In genomic region chr6:116969211-116969863, GRCh38 we compare ENCODE assay signal across 8 cellular contexts.
DNase-seq lines count a peak whose midpoint lies in the region; ATAC-seq and TF ChIP-seq lines count a peak whose summit lies in the region.

No MANE protein-coding gene starts in this region.

- CTCF ChIA-PET in Calu3 (lab: Charles Lee) (interaction anchor here (0.9 to 2.6 kb wide), 3 partner anchors 88 to 403 kb away, joined by 3 to 15 read pairs (median 3); no protein-coding TSS in a partner anchor), activated B cell treated with CpG ODN at 0.5 μM for 24 hours (lab: Charles Lee) (interaction anchor here (0.7 to 1.0 kb wide), 3 partner anchors 9 to 11 kb away, joined by 3 to 4 read pairs (median 3); no protein-coding TSS in a partner anchor)

- DNase-seq in Calu3 (peak; percentile 50), NCI-H2081 (lab: John Stamatoyannopoulos, UW) (peak; percentile 51 to 59), activated B cell treated with CpG ODN at 0.5 μM for 24 hours (no peak), iPS-NIHi11 (ENCODE audit: low spot score) (peak; percentile 69), thoracic aorta (ENCODE audit: low spot score) (no peak)

- H3K27ac ChIP-seq in thoracic aorta = no peak overlapping the region

- H3K4me3 ChIP-seq in thoracic aorta = no peak overlapping the region

- H3K9me3 ChIP-seq in thoracic aorta = no peaks in the 10 kb centered on the region

- H3K27me3 Mint-ChIP-seq in Calu3 (ENCODE audit: unreplicated experiment) = no peaks in the 10 kb centered on the region
- H3K27me3 Mint-ChIP-seq in activated B cell treated with CpG ODN at 0.5 μM for 24 hours = peaks cover 10% of the 10 kb centered on the region

- ATAC-seq in GM18870 (IDR thresholded peaks at IDR 0.05; ENCODE audit: unreplicated experiment) = peak; percentile 78
- ATAC-seq in HG03039 (IDR thresholded peaks at IDR 0.05; ENCODE audit: unreplicated experiment) = peak; percentile 74
- no peak for ATAC-seq in activated B cell treated with CpG ODN at 0.5 μM for 24 hours (ENCODE audit: low read depth)
- ATAC-seq in thoracic aorta (ENCODE audit: insufficient number of reproducible peaks, low FRiP score, low read depth) = peak; percentile 84
- ATAC-seq in esophagus mucosa = no peak

- no peaks in the 10 kb centered on the region for H3K9me3 Mint-ChIP-seq in Calu3 (ENCODE audit: low read depth, unreplicated experiment)
- no peaks in the 10 kb centered on the region for H3K9me3 Mint-ChIP-seq in activated B cell treated with CpG ODN at 0.5 μM for 24 hours

- POLR2A ChIA-PET in activated B cell treated with CpG ODN at 0.5 μM for 24 hours (lab: Charles Lee) = no interaction called here

- H3K27ac Mint-ChIP-seq in Calu3 (ENCODE audit: unreplicated experiment) = no peak overlapping the region
- H3K27ac Mint-ChIP-seq in activated B cell treated with CpG ODN at 0.5 μM for 24 hours = no peak overlapping the region

- intact Hi-C loops in Calu3 (cut with micrococcal nuclease; ENCODE audit: unreplicated experiment) (loop anchor here (1.0 to 2.0 kb wide), 2 partner anchors 88 to 189 kb away; no protein-coding TSS in a partner anchor), activated B cell treated with CpG ODN at 0.5 μM for 24 hours (cut with micrococcal nuclease) (loop anchor here (1.0 to 5.0 kb wide), 2 partner anchors 190 to 432 kb away; no protein-coding TSS in a partner anchor)

- H3K36me3 Mint-ChIP-seq in Calu3 (ENCODE audit: insufficient read depth, unreplicated experiment) (no peaks in the 10 kb centered on the region), activated B cell treated with CpG ODN at 0.5 μM for 24 hours (ENCODE audit: low read depth) (no peaks in the 10 kb centered on the region)

- TF ChIP-seq CTCF in Calu3 (IDR thresholded peaks at IDR 0.05; ENCODE audit: unreplicated experiment) = peak; percentile 28
- TF ChIP-seq CTCF in activated B cell treated with CpG ODN at 0.5 μM for 24 hours (IDR thresholded peaks at IDR 0.05) = peak; percentile 52
- peak; percentile 33 for TF ChIP-seq CTCF in thoracic aorta (IDR thresholded peaks at IDR 0.05)

- H3K4me1 ChIP-seq in thoracic aorta (ENCODE audit: control insufficient read depth in 1 of 2, low read depth in 2 of 2) = no peaks in the 10 kb centered on the region

- no peaks in the 10 kb centered on the region for H3K27me3 ChIP-seq in thoracic aorta (replicated peaks; ENCODE audit: insufficient read depth)

- H3K4me1 Mint-ChIP-seq in Calu3 (ENCODE audit: low read depth, unreplicated experiment) (peaks cover 7% of the 10 kb centered on the region), activated B cell treated with CpG ODN at 0.5 μM for 24 hours (no peaks in the 10 kb centered on the region)

- no peaks in the 10 kb centered on the region for H3K36me3 ChIP-seq in thoracic aorta

- no peak overlapping the region for H3K4me3 Mint-ChIP-seq in Calu3 (ENCODE audit: low read depth, unreplicated experiment)
- H3K4me3 Mint-ChIP-seq in activated B cell treated with CpG ODN at 0.5 μM for 24 hours = no peak overlapping the region

- no TSS peak for BruUV-seq in Calu3 (replicated peaks; lab: Mats Ljungman, UMichigan)

Comparison
In these comparisons a context has a peak if more than half of its experiments do, and no peak if none do; other contexts are left out.
1. DNase-seq: peak in Calu3 (single experiment), NCI-H2081 (2 of 2) and iPS-NIHi11 (single experiment); none in activated B cell treated with CpG ODN at 0.5 μM for 24 hours (single experiment) and thoracic aorta (single experiment).
2. ATAC-seq: peak in GM18870 (single experiment), HG03039 (single experiment) and thoracic aorta (single experiment); none in activated B cell treated with CpG ODN at 0.5 μM for 24 hours (single experiment) and esophagus mucosa (single experiment).
3. Peak in every context shown above with its lines, with median percentiles within 50 percentile points of each other: CTCF ChIP-seq.